8 cellular contexts compared by ENCODE assay signal in genomic region chr16:30761427-30761927, GRCh38. TPM values are rescaled to one million over a fixed set of nuclear protein-coding genes. Genes with fewer than 3 reads are reported as not detected.
DNase-seq lines count a peak whose midpoint lies in the region; ATAC-seq and TF ChIP-seq lines count a peak whose summit lies in the region.

No MANE protein-coding gene starts in this region.

- POLR2A ChIA-PET in activated CD8-positive, alpha-beta T cell treated with anti-CD3 and anti-CD28 coated beads, Interleukin-2, amount 10 ng/mL, durations not matched to agents 7 days and 5 days (lab: Charles Lee), result no interaction called here

- DNase-seq in DMS153 (lab: John Stamatoyannopoulos, UW), result peak; percentile 9
- DNase-seq in DMS153 treated with DMSO at 0.1 percent for 48 hours (lab: John Stamatoyannopoulos, UW; ENCODE audit: unreplicated experiment), result no peak
- DNase-seq in NCI-H345 treated with DMSO at 0.1 percent for 48 hours (lab: John Stamatoyannopoulos, UW; ENCODE audit: unreplicated experiment), result peak; percentile 20
- DNase-seq in activated CD8-positive, alpha-beta T cell treated with anti-CD3 and anti-CD28 coated beads, Interleukin-2, amount 10 ng/mL, durations not matched to agents 7 days and 5 days, result peak; percentile 68
- DNase-seq in nephron progenitor cell, result peak; percentile 69
- no peak for DNase-seq in ureter (ENCODE audit: low spot score)

- H3K36me3 Mint-ChIP-seq in activated CD8-positive, alpha-beta T cell treated with anti-CD3 and anti-CD28 coated beads, Interleukin-2, amount 10 ng/mL, durations not matched to agents 7 days and 5 days (ENCODE audit: low read depth), result peaks cover 37% of the 10 kb centered on the region
- H3K36me3 Mint-ChIP-seq in nephron progenitor cell (ENCODE audit: low read depth), result peaks cover 46% of the 10 kb centered on the region

- peak overlapping the region; percentile 92 for H3K27ac Mint-ChIP-seq in activated CD8-positive, alpha-beta T cell treated with anti-CD3 and anti-CD28 coated beads, Interleukin-2, amount 10 ng/mL, durations not matched to agents 7 days and 5 days
- peak overlapping the region; percentile 99 for H3K27ac Mint-ChIP-seq in nephron progenitor cell

- peaks cover 33% of the 10 kb centered on the region for H3K4me1 Mint-ChIP-seq in activated CD8-positive, alpha-beta T cell treated with anti-CD3 and anti-CD28 coated beads, Interleukin-2, amount 10 ng/mL, durations not matched to agents 7 days and 5 days (ENCODE audit: low read depth)
- H3K4me1 Mint-ChIP-seq in nephron progenitor cell, result peaks cover 29% of the 10 kb centered on the region

- H3K27me3 Mint-ChIP-seq in activated CD8-positive, alpha-beta T cell treated with anti-CD3 and anti-CD28 coated beads, Interleukin-2, amount 10 ng/mL, durations not matched to agents 7 days and 5 days (ENCODE audit: low read depth), result no peaks in the 10 kb centered on the region
- H3K27me3 Mint-ChIP-seq in nephron progenitor cell (ENCODE audit: low read depth, poor library complexity), result no peaks in the 10 kb centered on the region

- no peak for TF ChIP-seq CTCF in nephron progenitor cell (IDR thresholded peaks at IDR 0.05)

- H3K9me3 Mint-ChIP-seq in activated CD8-positive, alpha-beta T cell treated with anti-CD3 and anti-CD28 coated beads, Interleukin-2, amount 10 ng/mL, durations not matched to agents 7 days and 5 days (ENCODE audit: insufficient read depth), result no peaks in the 10 kb centered on the region
- H3K9me3 Mint-ChIP-seq in nephron progenitor cell, result no peaks in the 10 kb centered on the region

- H3K4me3 Mint-ChIP-seq in activated CD8-positive, alpha-beta T cell treated with anti-CD3 and anti-CD28 coated beads, Interleukin-2, amount 10 ng/mL, durations not matched to agents 7 days and 5 days, result peak overlapping the region; percentile 89
- peak overlapping the region; percentile 95 for H3K4me3 Mint-ChIP-seq in nephron progenitor cell

- ATAC-seq in HG02870 (IDR thresholded peaks at IDR 0.05; ENCODE audit: unreplicated experiment) (peak; percentile 21), esophagus mucosa (peak; percentile 15)
- ATAC-seq in activated CD8-positive, alpha-beta T cell treated with anti-CD3 and anti-CD28 coated beads, Interleukin-2, amount 10 ng/mL, durations not matched to agents 7 days and 5 days, result peak; percentile 55

- CTCF ChIA-PET in activated CD8-positive, alpha-beta T cell treated with anti-CD3 and anti-CD28 coated beads, Interleukin-2, amount 10 ng/mL, durations not matched to agents 7 days and 5 days (lab: Charles Lee), result interaction anchor here (1.2 to 1.4 kb wide), 2 partner anchors 9 to 83 kb away, joined by 3 read pairs; no protein-coding TSS in a partner anchor

RNA-seq across cellular contexts. Expression of gene CFAP119, which starts 0.4 kb away (rescaled TPM):
- total RNA-seq in activated CD8-positive, alpha-beta T cell treated with anti-CD3 and anti-CD28 coated beads, Interleukin-2, amount 10 ng/mL, durations not matched to agents 7 days and 5 days, result 1 to 10 TPM; 4.4 to 4.8 TPM
- 2.2 TPM for total RNA-seq in esophagus mucosa
- 8.7 TPM for total RNA-seq in ureter

RNA-seq across cellular contexts. Expression of gene RNF40, which starts 0.6 kb away (rescaled TPM):
- total RNA-seq in activated CD8-positive, alpha-beta T cell treated with anti-CD3 and anti-CD28 coated beads, Interleukin-2, amount 10 ng/mL, durations not matched to agents 7 days and 5 days, result 100 to 1,000 TPM; 100 to 102 TPM
- 56.8 TPM for total RNA-seq in esophagus mucosa
- total RNA-seq in ureter, result 133 TPM

RNA-seq across cellular contexts. Expression of gene PHKG2, which starts 13.3 kb away (rescaled TPM):
- total RNA-seq in activated CD8-positive, alpha-beta T cell treated with anti-CD3 and anti-CD28 coated beads, Interleukin-2, amount 10 ng/mL, durations not matched to agents 7 days and 5 days, result 10 to 100 TPM; 42.1 to 43.7 TPM
- total RNA-seq in esophagus mucosa, result 16.9 TPM
- 35.9 TPM for total RNA-seq in ureter

RNA-seq across cellular contexts. Expression of gene ZNF629, which starts 25.5 kb away (rescaled TPM):
- total RNA-seq in activated CD8-positive, alpha-beta T cell treated with anti-CD3 and anti-CD28 coated beads, Interleukin-2, amount 10 ng/mL, durations not matched to agents 7 days and 5 days, result 1 to 10 TPM; 1.7 to 1.9 TPM
- total RNA-seq in esophagus mucosa, result 4.7 TPM
- 21.6 TPM for total RNA-seq in ureter

Comparison
In these comparisons a context has a peak if more than half of its experiments do, and no peak if none do; other contexts are left out.
1. DNase-seq: peak in DMS153 (single experiment), NCI-H345 treated with DMSO at 0.1 percent for 48 hours (single experiment), activated CD8-positive, alpha-beta T cell treated with anti-CD3 and anti-CD28 coated beads, Interleukin-2, amount 10 ng/mL, durations not matched to agents 7 days and 5 days (single experiment) and nephron progenitor cell (single experiment); none in DMS153 treated with DMSO at 0.1 percent for 48 hours (single experiment) and ureter (single experiment).
2. Peak in every context shown above with its lines, with median percentiles within 50 percentile points of each other: ATAC-seq.